Comparison of ENCODE assay signal across 13 cellular contexts in the genomic region with DNA sequence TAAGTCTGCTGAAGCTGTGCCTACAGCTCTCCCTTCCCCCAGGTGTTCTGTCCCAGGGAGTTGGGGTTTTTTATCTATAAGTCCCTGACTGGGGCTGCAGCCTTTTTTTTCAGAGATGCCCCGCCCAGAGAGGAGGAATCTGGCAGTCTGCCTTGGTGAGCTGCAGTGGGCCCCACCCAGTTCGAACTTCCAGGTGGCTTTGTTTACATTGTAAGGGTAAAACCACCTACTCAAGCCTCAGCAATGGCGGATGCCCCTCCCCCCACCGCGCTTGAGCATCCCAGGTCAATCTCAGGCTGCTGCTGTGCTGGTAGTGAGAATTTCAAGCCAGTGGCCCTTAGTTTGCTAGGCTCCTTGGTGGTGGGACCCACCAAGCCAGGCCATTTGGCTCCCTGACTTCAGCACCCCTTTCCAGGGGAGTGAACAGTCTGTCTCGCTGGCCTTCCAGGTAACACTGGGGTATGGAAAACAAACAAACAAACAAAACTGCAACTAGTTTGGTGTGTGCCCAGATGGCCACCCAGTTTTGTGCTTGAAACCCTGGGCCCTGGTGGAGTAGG.
DNase-seq lines count a peak whose midpoint lies in the region; ATAC-seq and TF ChIP-seq lines count a peak whose summit lies in the region.
"Had no signal": no experiment of that assay in that cellular context is flagged by ENCODE, and none has a peak within 500 bp of the region (broad histone marks: within the 10 kb centered on the region; RNA-seq: fewer than 3 reads in every experiment).

No MANE protein-coding gene starts in this region.

- no peak for ATAC-seq in lower lobe of right lung

- no peaks in the 10 kb centered on the region for H3K4me1 ChIP-seq in lower lobe of right lung
- H3K4me1 ChIP-seq in left ventricle myocardium inferior, result no peaks in the 10 kb centered on the region
- H3K4me1 ChIP-seq: thyroid gland had no signal

- intact Hi-C loops in lower lobe of right lung (cut with DNase I) (no loop called here), left ventricle myocardium inferior (cut with micrococcal nuclease) (no loop called here)

- H3K36me3 ChIP-seq in lower lobe of right lung (no peaks in the 10 kb centered on the region), left ventricle myocardium inferior (no peaks in the 10 kb centered on the region)
- H3K36me3 ChIP-seq: thyroid gland had no signal

- no peaks in the 10 kb centered on the region for H3K9me3 ChIP-seq in lower lobe of right lung
- peaks cover 10% of the 10 kb centered on the region for H3K9me3 ChIP-seq in left ventricle myocardium inferior (replicated peaks)
- H3K9me3 ChIP-seq: thyroid gland had no signal

- in situ Hi-C loops in KBM-7 (cut with MboI; ENCODE audit: low pct_unique_long_range_greater_than_20kb, low sequenced_read_pairs) (no loop called here), ACHN (cut with HindIII; ENCODE audit: low pct_ligation_motif_present, low pct_unique_long_range_greater_than_20kb, low sequenced_read_pairs) (no loop called here)

- no peak for TF ChIP-seq CTCF in lower lobe of right lung (IDR thresholded peaks at IDR 0.05)
- no peak for TF ChIP-seq CTCF in left ventricle myocardium inferior (IDR thresholded peaks at IDR 0.05; ENCODE audit: borderline replicate concordance)

- H3K4me3 ChIP-seq in lower lobe of right lung (no peak overlapping the region), left ventricle myocardium inferior (no peak overlapping the region)
- H3K4me3 ChIP-seq: GM23248, thyroid gland had no signal

- peak; percentile 52 for DNase-seq in H4 (ENCODE audit: low spot score)
- DNase-seq in NCI-H187 (lab: John Stamatoyannopoulos, UW), result peak; percentile 90 to 92
- peak; percentile 75 to 80 for DNase-seq in SHP77 (lab: John Stamatoyannopoulos, UW)
- peak; percentile 46 for DNase-seq in lower lobe of right lung
- DNase-seq in KBM-7, result no peak
- no peak for DNase-seq in ACHN
- no peak for DNase-seq in NCI-H1048 (lab: John Stamatoyannopoulos, UW)
- DNase-seq in left ventricle myocardium inferior, result no peak
- DNase-seq: CD4-positive, CD25-positive, alpha-beta regulatory T cell; GM23248; NCI-H1436 treated with DMSO at 0.1 percent for 48 hours; SIG-M5; thyroid gland had no signal

- H3K27ac ChIP-seq in lower lobe of right lung (no peak overlapping the region), left ventricle myocardium inferior (replicated peaks) (no peak overlapping the region)
- H3K27ac ChIP-seq: GM23248, thyroid gland had no signal

- H3K27me3 ChIP-seq in lower lobe of right lung (ENCODE audit: low read depth), result no peaks in the 10 kb centered on the region
- no peaks in the 10 kb centered on the region for H3K27me3 ChIP-seq in left ventricle myocardium inferior (ENCODE audit: low read depth)
- H3K27me3 ChIP-seq: thyroid gland had no signal

Comparison
In these comparisons a context has a peak if more than half of its experiments do, and no peak if none do; other contexts are left out.
1. DNase-seq: peak in H4 (single experiment), NCI-H187 (2 of 2), SHP77 (2 of 2) and lower lobe of right lung (single experiment); none in KBM-7 (single experiment), ACHN (single experiment), NCI-H1048 (single experiment) and left ventricle myocardium inferior (single experiment).